In genomic region chr7:128827248-128827958, GRCh38 we compare ENCODE assay signal across 10 cellular contexts. TPM values are rescaled to one million over a fixed set of nuclear protein-coding genes. Genes with fewer than 3 reads are reported as not detected.
DNase-seq lines count a peak whose midpoint lies in the region; FAIRE-seq and TF ChIP-seq lines count a peak whose summit lies in the region.
"Had no signal": no experiment of that assay in that cellular context is flagged by ENCODE, and none has a peak within 500 bp of the region (broad histone marks: within the 10 kb centered on the region; RNA-seq: fewer than 3 reads in every experiment).

No MANE protein-coding gene starts in this region.

- no peak overlapping the region for H3K4me3 ChIP-seq in small intestine (ENCODE audit: low read depth in 1 of 2, low read length in 2 of 2)

- H3K36me3 Mint-ChIP-seq in glutamatergic neuron (ENCODE audit: unreplicated experiment) = no peaks in the 10 kb centered on the region

- peak overlapping the region; percentile 63 for H3K4me3 Mint-ChIP-seq in glutamatergic neuron (ENCODE audit: unreplicated experiment)

- TF ChIP-seq CTCF in glutamatergic neuron (IDR thresholded peaks at IDR 0.05; ENCODE audit: partially characterized antibody, unreplicated experiment) = no peak

- FAIRE-seq in small intestine (lab: Jason Lieb, UNC) = no peak
- FAIRE-seq in GM19239 (lab: Jason Lieb, UNC) = no peak

- H3K27me3 Mint-ChIP-seq in glutamatergic neuron (ENCODE audit: unreplicated experiment) = peaks cover 15% of the 10 kb centered on the region

- no peak overlapping the region for H3K27ac ChIP-seq in small intestine (ENCODE audit: low read depth in 1 of 2, low read length in 1 of 2)

- WGBS in small intestine, 3 donors = 86 to 90% (median 87%) methylated on average over 16 to 17 of the region's 17 CpGs

- H3K9me3 Mint-ChIP-seq in glutamatergic neuron (ENCODE audit: unreplicated experiment) = peaks cover 10% of the 10 kb centered on the region

- H3K27ac Mint-ChIP-seq in glutamatergic neuron (ENCODE audit: unreplicated experiment) = peak overlapping the region; percentile 86

- peaks cover 0 to 9% of the 10 kb centered on the region in 2 donors for H3K27me3 ChIP-seq in small intestine (ENCODE audit: control insufficient read depth in 2 of 2, insufficient read depth in 2 of 2, low read length in 2 of 2)

- H3K36me3 ChIP-seq in small intestine (ENCODE audit: control insufficient read depth in 2 of 2, insufficient read depth in 2 of 2, low read length in 2 of 2) = no peaks in the 10 kb centered on the region

- no peaks in the 10 kb centered on the region for H3K9me3 ChIP-seq in small intestine (ENCODE audit: control insufficient read depth, low read depth)

- DNase-seq in GM04503 (ENCODE audit: low read depth) (peak; percentile 65), SW480 (ENCODE audit: low spot score) (peak; percentile 58), glutamatergic neuron (peak; percentile 43), retina (peak; percentile 23), DMS79 (lab: John Stamatoyannopoulos, UW) (no peak), small intestine (no peak), SIG-M5 (lab: John Stamatoyannopoulos, UW) (no peak), GM19239 (ENCODE audit: insufficient read length, low spot score) (no peak)
- DNase-seq: GF-D8 had no signal

- peaks cover 15% of the 10 kb centered on the region for H3K4me1 Mint-ChIP-seq in glutamatergic neuron (ENCODE audit: low read depth, unreplicated experiment)

- H3K4me1 ChIP-seq in small intestine (ENCODE audit: control insufficient read depth in 2 of 2, insufficient read depth in 1 of 2, low read depth in 1 of 2, low read length in 1 of 2) = no peaks in the 10 kb centered on the region

RNA-seq across cellular contexts. Expression of gene FLNC, which starts 2.8 kb away (rescaled TPM):
- total RNA-seq in glutamatergic neuron (ENCODE audit: unreplicated experiment) = 241 TPM
- 10 to 100 TPM in 2 of 3 donors, 1 to 10 TPM in 1; 8.1 to 13.0 (median 10.1) TPM for polyA plus RNA-seq in small intestine

RNA-seq across cellular contexts. Expression of gene ATP6V1F, which starts 35.3 kb away (rescaled TPM):
- 133 TPM for total RNA-seq in glutamatergic neuron (ENCODE audit: unreplicated experiment)
- 100 to 1,000 TPM; 145 to 239 (median 162) TPM for polyA plus RNA-seq in small intestine

RNA-seq across cellular contexts. Expression of gene CCDC136, which starts 35.6 kb away (rescaled TPM):
- total RNA-seq in glutamatergic neuron (ENCODE audit: unreplicated experiment) = 202 TPM
- polyA plus RNA-seq in small intestine = 1 to 10 TPM in 1 of 3 donors, under 1 TPM in 2; 0.22 to 2.3 (median 0.81) TPM

RNA-seq across cellular contexts. Expression of gene OPN1SW, which starts 51.8 kb away (rescaled TPM):
- total RNA-seq in glutamatergic neuron (ENCODE audit: unreplicated experiment) = not detected
- polyA plus RNA-seq in small intestine = not detected
- total RNA-seq: SK-MEL-5 had no signal

Comparison
In these comparisons a context has a peak if more than half of its experiments do, and no peak if none do; other contexts are left out.
1. DNase-seq: peak in GM04503 (single experiment), SW480 (single experiment), glutamatergic neuron (single experiment) and retina (single experiment); none in DMS79 (single experiment), small intestine (single experiment), SIG-M5 (single experiment) and GM19239 (single experiment).